In the genomic region with DNA sequence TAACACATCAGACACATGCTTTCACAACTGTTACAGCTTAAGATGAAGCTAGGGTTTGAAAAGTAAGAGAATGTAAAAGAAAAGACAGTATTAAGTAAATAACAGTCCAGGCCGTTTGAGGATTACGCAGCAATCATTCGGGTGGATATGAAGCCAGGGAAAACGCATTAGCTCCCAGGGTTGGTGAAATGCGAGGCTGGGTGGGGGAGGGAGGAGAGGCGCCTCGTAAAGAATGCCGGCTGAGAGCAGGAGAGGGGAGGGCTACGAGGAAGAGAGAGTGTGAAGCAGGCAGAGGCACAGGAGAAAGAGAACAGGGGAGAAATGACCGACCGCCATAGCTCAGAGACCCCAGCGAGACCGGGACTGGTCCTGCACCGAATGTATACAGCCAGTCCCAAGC, we compare ENCODE assay signal across 13 cellular contexts.
DNase-seq lines count a peak whose midpoint lies in the region; ATAC-seq lines count a peak whose summit lies in the region.
"Had no signal": no experiment of that assay in that cellular context is flagged by ENCODE, and none has a peak within 500 bp of the region (broad histone marks: within the 10 kb centered on the region; RNA-seq: fewer than 3 reads in every experiment).

No MANE protein-coding gene starts in this region.

- H3K36me3 Mint-ChIP-seq in activated CD8-positive, alpha-beta memory T cell treated with anti-CD3 and anti-CD28 coated beads, Interleukin-2, amount 10 ng/mL, durations not matched to agents 7 days and 5 days = no peaks in the 10 kb centered on the region
- no peaks in the 10 kb centered on the region for H3K36me3 Mint-ChIP-seq in activated naive CD8-positive, alpha-beta T cell treated with anti-CD3 and anti-CD28 coated beads for 36 hours

- no peak overlapping the region for H3K27ac ChIP-seq in skeletal muscle tissue (ENCODE audit: low read depth, low read length)
- H3K27ac ChIP-seq: A549, KMS-11 had no signal

- H3K27ac Mint-ChIP-seq in activated CD8-positive, alpha-beta memory T cell treated with anti-CD3 and anti-CD28 coated beads, Interleukin-2, amount 10 ng/mL, durations not matched to agents 7 days and 5 days = no peak overlapping the region
- H3K27ac Mint-ChIP-seq in activated naive CD8-positive, alpha-beta T cell treated with anti-CD3 and anti-CD28 coated beads for 36 hours = peak overlapping the region; percentile 66

- H3K9me3 ChIP-seq in skeletal muscle tissue (ENCODE audit: control insufficient read depth in 3 of 3, low read length in 3 of 3) = no peaks in the 10 kb centered on the region
- H3K9me3 ChIP-seq: A549 had no signal

- H3K9me3 Mint-ChIP-seq in activated CD8-positive, alpha-beta memory T cell treated with anti-CD3 and anti-CD28 coated beads, Interleukin-2, amount 10 ng/mL, durations not matched to agents 7 days and 5 days (ENCODE audit: low read depth) = no peaks in the 10 kb centered on the region
- no peaks in the 10 kb centered on the region for H3K9me3 Mint-ChIP-seq in activated naive CD8-positive, alpha-beta T cell treated with anti-CD3 and anti-CD28 coated beads for 36 hours

- CTCF ChIA-PET in activated CD8-positive, alpha-beta memory T cell treated with anti-CD3 and anti-CD28 coated beads, Interleukin-2, amount 10 ng/mL, durations not matched to agents 7 days and 5 days (lab: Charles Lee) = interaction anchor here (0.6 kb wide), 1 partner anchor 53 kb away, joined by 3 read pairs; no protein-coding TSS in a partner anchor

- no peak for ATAC-seq in activated CD8-positive, alpha-beta memory T cell treated with anti-CD3 and anti-CD28 coated beads, Interleukin-2, amount 10 ng/mL, durations not matched to agents 7 days and 5 days
- no peak for ATAC-seq in left lobe of liver

- no peaks in the 10 kb centered on the region for H3K36me3 ChIP-seq in skeletal muscle tissue (ENCODE audit: control insufficient read depth in 3 of 3, insufficient read depth in 3 of 3, low read length in 3 of 3)

- H3K4me1 ChIP-seq in skeletal muscle tissue (ENCODE audit: control insufficient read depth in 3 of 3, insufficient read depth in 3 of 3, low read length in 3 of 3) = peaks cover 9 to 10% (median 9%) of the 10 kb centered on the region in 3 donors
- H3K4me1 ChIP-seq: A549 had no signal

- no peak overlapping the region for H3K9ac ChIP-seq in skeletal muscle tissue (ENCODE audit: low read depth in 1 of 3, low read length in 3 of 3)
- H3K9ac ChIP-seq: KMS-11 had no signal

- no peak for DNase-seq in activated CD8-positive, alpha-beta memory T cell treated with anti-CD3 and anti-CD28 coated beads, Interleukin-2, amount 10 ng/mL, durations not matched to agents 7 days and 5 days
- DNase-seq in activated CD8-positive, alpha-beta memory T cell treated with anti-CD3 and anti-CD28 coated beads, Interleukin-2, amount 50 U/mL, for 4 hours = no peak
- DNase-seq in activated naive CD8-positive, alpha-beta T cell treated with anti-CD3 and anti-CD28 coated beads for 36 hours = no peak
- DNase-seq in iris pigment epithelial cell (ENCODE audit: low read depth) (peak; percentile 14), left lobe of liver (ENCODE audit: low spot score) (no peak), SHP77 (lab: John Stamatoyannopoulos, UW) (no peak)
- no peak for DNase-seq in activated CD4-positive, alpha-beta T cell treated with anti-CD3 and anti-CD28 coated beads, Interleukin-2, amount 50 U/mL, for 1 hour
- DNase-seq: activated effector memory CD4-positive, alpha-beta T cell treated with anti-CD3 and anti-CD28 coated beads, Interleukin-2, amount 50 U/mL, for 16 hours; effector CD8-positive, alpha-beta T cell; NCI-H2171 treated with DMSO at 0.1 percent for 48 hours had no signal

- H3K27me3 Mint-ChIP-seq in activated CD8-positive, alpha-beta memory T cell treated with anti-CD3 and anti-CD28 coated beads, Interleukin-2, amount 10 ng/mL, durations not matched to agents 7 days and 5 days = peaks cover 22% of the 10 kb centered on the region
- peaks cover 27% of the 10 kb centered on the region for H3K27me3 Mint-ChIP-seq in activated naive CD8-positive, alpha-beta T cell treated with anti-CD3 and anti-CD28 coated beads for 36 hours

- H3K27me3 ChIP-seq in skeletal muscle tissue (ENCODE audit: control insufficient read depth in 3 of 3, insufficient read depth in 3 of 3, low read length in 3 of 3) = peaks cover 27 to 48% (median 35%) of the 10 kb centered on the region in 3 donors

- H3K4me1 Mint-ChIP-seq in activated CD8-positive, alpha-beta memory T cell treated with anti-CD3 and anti-CD28 coated beads, Interleukin-2, amount 10 ng/mL, durations not matched to agents 7 days and 5 days = peaks cover 9% of the 10 kb centered on the region
- H3K4me1 Mint-ChIP-seq in activated naive CD8-positive, alpha-beta T cell treated with anti-CD3 and anti-CD28 coated beads for 36 hours = peaks cover 9% of the 10 kb centered on the region

- peak overlapping the region in 2 of 3 donors; percentile 7 to 31 for H3K4me3 ChIP-seq in skeletal muscle tissue (ENCODE audit: low read length in 3 of 3)
- H3K4me3 ChIP-seq: A549 had no signal

- peak overlapping the region; percentile 71 for H3K4me3 Mint-ChIP-seq in activated CD8-positive, alpha-beta memory T cell treated with anti-CD3 and anti-CD28 coated beads, Interleukin-2, amount 10 ng/mL, durations not matched to agents 7 days and 5 days
- H3K4me3 Mint-ChIP-seq in activated naive CD8-positive, alpha-beta T cell treated with anti-CD3 and anti-CD28 coated beads for 36 hours = peak overlapping the region; percentile 85
